Comparison of ENCODE assay signal across 8 cellular contexts in the genomic region with DNA sequence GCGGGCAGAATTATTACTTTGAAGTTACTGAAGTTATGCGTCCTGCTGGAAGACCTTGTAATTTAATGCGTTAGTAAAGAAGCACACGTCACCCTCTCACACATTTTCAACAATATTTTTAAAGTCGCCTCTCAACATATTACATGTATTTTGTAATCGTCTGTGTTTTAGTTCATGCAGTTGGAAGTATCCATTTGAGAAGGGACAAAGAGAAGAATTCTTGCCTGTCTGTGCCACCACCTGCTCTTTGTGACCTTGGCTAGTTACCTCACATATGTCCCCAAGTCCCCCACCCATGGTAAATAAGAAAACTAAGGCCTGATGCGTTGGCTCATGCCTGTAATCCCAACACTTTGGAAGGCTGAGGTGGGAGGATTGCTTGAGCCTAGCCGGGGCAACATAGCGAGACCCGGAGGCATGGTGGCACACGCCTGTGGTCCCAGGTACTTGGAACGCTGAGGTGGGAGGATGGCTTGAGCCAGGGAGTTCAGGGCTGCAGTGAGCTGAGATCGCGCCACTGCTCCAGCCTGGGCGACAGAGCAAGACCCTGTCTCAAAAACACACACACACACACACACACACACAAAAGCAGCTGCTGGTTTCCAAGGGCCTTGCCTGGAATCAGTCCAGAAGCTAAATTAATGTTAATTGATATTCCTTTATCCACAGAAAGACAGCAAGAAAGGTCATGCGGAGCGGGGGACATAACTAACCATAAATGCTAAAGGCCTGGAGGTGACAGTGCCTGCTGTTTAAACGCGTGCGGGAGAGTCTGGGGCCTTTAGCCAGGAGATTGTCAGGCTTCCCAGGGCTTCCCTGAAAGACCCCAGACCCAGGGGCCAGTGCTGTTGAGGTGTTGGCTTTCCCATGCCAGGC. TPM values are rescaled to one million over a fixed set of nuclear protein-coding genes. Genes with fewer than 3 reads are reported as not detected.
DNase-seq lines count a peak whose midpoint lies in the region; ATAC-seq, FAIRE-seq and TF ChIP-seq lines count a peak whose summit lies in the region.

No MANE protein-coding gene starts in this region.

- H3K4me1 ChIP-seq in NT2/D1 (ENCODE audit: insufficient read depth, insufficient read length) (peaks cover 2% of the 10 kb centered on the region), ovary (ENCODE audit: insufficient read depth) (peaks cover 10% of the 10 kb centered on the region)

- no peak for TF ChIP-seq POLR2A in ovary (IDR thresholded peaks at IDR 0.05)

- H3K36me3 Mint-ChIP-seq in endothelial cell (ENCODE audit: low read depth, unreplicated experiment) = no peaks in the 10 kb centered on the region

- no peaks in the 10 kb centered on the region for H3K9me3 ChIP-seq in NT2/D1 (ENCODE audit: insufficient read depth, low read length)
- H3K9me3 ChIP-seq in ovary = no peaks in the 10 kb centered on the region

- peaks cover 6% of the 10 kb centered on the region for H3K27me3 Mint-ChIP-seq in endothelial cell (ENCODE audit: unreplicated experiment)

- TF ChIP-seq CTCF in endothelial cell (IDR thresholded peaks at IDR 0.05; ENCODE audit: unreplicated experiment) (no peak), ovary (IDR thresholded peaks at IDR 0.05) (no peak)

- intact Hi-C loops in ovary (cut with DNase I) = no loop called here

- no peak for FAIRE-seq in urothelium cell line (lab: Jason Lieb, UNC)

- H3K4me1 Mint-ChIP-seq in endothelial cell (ENCODE audit: unreplicated experiment) = peaks cover 12% of the 10 kb centered on the region

- H3K27ac ChIP-seq in ovary = peak overlapping the region; percentile 100

- peak overlapping the region; percentile 81 for H3K9ac ChIP-seq in NT2/D1 (ENCODE audit: insufficient read length, low read depth)

- TF ChIP-seq EP300 in ovary (IDR thresholded peaks at IDR 0.05) = no peak

- no peak for ATAC-seq in GM21360 (IDR thresholded peaks at IDR 0.05; ENCODE audit: unreplicated experiment)

- H3K9me3 Mint-ChIP-seq in endothelial cell (ENCODE audit: unreplicated experiment) = no peaks in the 10 kb centered on the region

- H3K36me3 ChIP-seq in NT2/D1 (ENCODE audit: insufficient read depth, insufficient read length, low read length) = peaks cover 18% of the 10 kb centered on the region
- H3K36me3 ChIP-seq in ovary = no peaks in the 10 kb centered on the region

- DNase-seq in DMS53 (lab: John Stamatoyannopoulos, UW) (peak; percentile 55), DMS53 treated with DMSO at 0.1 percent for 48 hours (lab: John Stamatoyannopoulos, UW; ENCODE audit: unreplicated experiment) (no peak), NT2/D1 (ENCODE audit: low read depth, low spot score) (no peak), endothelial cell (ENCODE audit: low spot score) (no peak), ovary (peak in 2 of 5 donors; percentile 21 to 47), HuH-7 (ENCODE audit: low spot score) (no peak), urothelium cell line (ENCODE audit: low spot score) (no peak)

- 42 to 46% (median 46%) methylated on average over 19 to 20 of the region's 20 CpGs for WGBS in ovary, 3 donors

- H3K27me3 ChIP-seq in NT2/D1 (ENCODE audit: insufficient read depth, insufficient read length) = no peaks in the 10 kb centered on the region
- no peaks in the 10 kb centered on the region for H3K27me3 ChIP-seq in ovary

- H3K4me3 Mint-ChIP-seq in endothelial cell (ENCODE audit: unreplicated experiment) = peak overlapping the region; percentile 92

- peak overlapping the region; percentile 45 for H3K4me3 ChIP-seq in NT2/D1 (ENCODE audit: insufficient read length, low read depth)
- H3K4me3 ChIP-seq in ovary = peak overlapping the region; percentile 83

- peak overlapping the region; percentile 93 for H3K27ac Mint-ChIP-seq in endothelial cell (ENCODE audit: unreplicated experiment)

RNA-seq across cellular contexts. Expression of a gene that starts 0.8 kb away (rescaled TPM):
- total RNA-seq in endothelial cell (ENCODE audit: unreplicated experiment) = 12.0 TPM
- 10 to 100 TPM in 3 of 7 donors, 1 to 10 TPM in 4; 4.4 to 11.6 (median 9.4) TPM for total RNA-seq in ovary
- 1 to 10 TPM; 2.6 to 9.8 TPM for polyA plus RNA-seq in ovary

RNA-seq across cellular contexts. Expression of a gene that starts 1.7 kb away (rescaled TPM):
- total RNA-seq in endothelial cell (ENCODE audit: unreplicated experiment) = 74.6 TPM
- total RNA-seq in ovary = 10 to 100 TPM; 26.3 to 62.5 (median 53.1) TPM
- polyA plus RNA-seq in ovary = 10 to 100 TPM; 13.3 to 19.7 TPM

RNA-seq across cellular contexts. Expression of a gene that starts 28.9 kb away (rescaled TPM):
- total RNA-seq in endothelial cell (ENCODE audit: unreplicated experiment) = 19.3 TPM
- total RNA-seq in ovary = 1 to 10 TPM in 6 of 7 donors, under 1 TPM in 1; 0.80 to 4.9 (median 2.5) TPM
- polyA plus RNA-seq in ovary = 1 to 10 TPM; 1.2 to 2.8 TPM

RNA-seq across cellular contexts. Expression of a gene that starts 38.5 kb away (rescaled TPM):
- 85.5 TPM for total RNA-seq in endothelial cell (ENCODE audit: unreplicated experiment)
- total RNA-seq in ovary = 10 to 100 TPM; 36.7 to 95.5 (median 64.2) TPM
- polyA plus RNA-seq in ovary = 10 to 100 TPM; 64.9 to 87.3 TPM

RNA-seq across cellular contexts. Expression of a gene that starts 46.3 kb away (rescaled TPM):
- total RNA-seq in endothelial cell (ENCODE audit: unreplicated experiment) (89.9 TPM), ovary (10 to 100 TPM; 17.0 to 97.4 (median 52.6) TPM)
- 10 to 100 TPM; 10.5 to 25.8 TPM for polyA plus RNA-seq in ovary
